In genomic region chr2:12514631-12515437, GRCh38 we compare ENCODE assay signal across 14 cellular contexts.
DNase-seq lines count a peak whose midpoint lies in the region; ATAC-seq lines count a peak whose summit lies in the region.
"Had no signal": no experiment of that assay in that cellular context is flagged by ENCODE, and none has a peak within 500 bp of the region (broad histone marks: within the 10 kb centered on the region; RNA-seq: fewer than 3 reads in every experiment).

No MANE protein-coding gene starts in this region.

- no peaks in the 10 kb centered on the region for H3K9me3 ChIP-seq in T-helper 17 cell (ENCODE audit: control insufficient read depth, low read length, poor library complexity, severe bottlenecking)
- H3K9me3 ChIP-seq: Peyer's patch, psoas muscle, thyroid gland had no signal

- no peaks in the 10 kb centered on the region for H3K27me3 Mint-ChIP-seq in T-helper 17 cell
- no peaks in the 10 kb centered on the region for H3K27me3 Mint-ChIP-seq in central memory CD8-positive, alpha-beta T cell

- H3K4me3 Mint-ChIP-seq in T-helper 17 cell: peak overlapping the region; percentile 77
- peak overlapping the region; percentile 43 for H3K4me3 Mint-ChIP-seq in central memory CD8-positive, alpha-beta T cell
- no peak overlapping the region for H3K4me3 Mint-ChIP-seq in stimulated activated effector memory CD8-positive, alpha-beta T cell treated with anti-CD3 and anti-CD28 coated beads, Interleukin-12 subunit alpha, Interleukin-12 subunit beta, amount 100 ng/mL, for 72 hours
- H3K4me3 Mint-ChIP-seq: memory B cell had no signal

- peak overlapping the region; percentile 39 for H3K27ac Mint-ChIP-seq in T-helper 17 cell
- H3K27ac Mint-ChIP-seq in central memory CD8-positive, alpha-beta T cell (ENCODE audit: low read depth): peak overlapping the region; percentile 60
- no peak overlapping the region for H3K27ac Mint-ChIP-seq in stimulated activated effector memory CD8-positive, alpha-beta T cell treated with anti-CD3 and anti-CD28 coated beads, Interleukin-12 subunit alpha, Interleukin-12 subunit beta, amount 100 ng/mL, for 72 hours
- H3K27ac Mint-ChIP-seq: memory B cell had no signal

- DNase-seq in activated naive CD4-positive, alpha-beta T cell treated with Interleukin-2 at 50 U/mL for 16 hours: peak; percentile 34
- no peak for DNase-seq in activated naive CD4-positive, alpha-beta T cell (lab: John Stamatoyannopoulos, UW)
- peak in 2 of 3 donors; percentile 13 to 26 for DNase-seq in T-helper 17 cell
- peak in 1 of 2 donors; percentile 26 for DNase-seq in central memory CD8-positive, alpha-beta T cell (ENCODE audit: low spot score in 2 of 2)
- no peak for DNase-seq in stimulated activated effector memory CD8-positive, alpha-beta T cell treated with anti-CD3 and anti-CD28 coated beads, Interleukin-12 subunit alpha, Interleukin-12 subunit beta, amount 100 ng/mL, for 72 hours (ENCODE audit: low spot score in 2 of 2)
- no peak for DNase-seq in NCI-H2227 treated with DMSO at 0.1 percent for 48 hours (lab: John Stamatoyannopoulos, UW)
- DNase-seq in NCI-H82 (lab: John Stamatoyannopoulos, UW): no peak
- no peak for DNase-seq in NCI-H1930 (lab: John Stamatoyannopoulos, UW)
- DNase-seq: heart right ventricle, KBM-7, Peyer's patch, psoas muscle, thyroid gland had no signal

- H3K36me3 Mint-ChIP-seq in T-helper 17 cell (ENCODE audit: low read depth): peaks cover 5% of the 10 kb centered on the region
- H3K36me3 Mint-ChIP-seq in central memory CD8-positive, alpha-beta T cell (ENCODE audit: insufficient read depth): peaks cover 5% of the 10 kb centered on the region
- H3K36me3 Mint-ChIP-seq in stimulated activated effector memory CD8-positive, alpha-beta T cell treated with anti-CD3 and anti-CD28 coated beads, Interleukin-12 subunit alpha, Interleukin-12 subunit beta, amount 100 ng/mL, for 72 hours: no peaks in the 10 kb centered on the region

- H3K4me1 Mint-ChIP-seq in T-helper 17 cell: peaks cover 49% of the 10 kb centered on the region
- H3K4me1 Mint-ChIP-seq in central memory CD8-positive, alpha-beta T cell: peaks cover 61% of the 10 kb centered on the region
- peaks cover 24% of the 10 kb centered on the region for H3K4me1 Mint-ChIP-seq in stimulated activated effector memory CD8-positive, alpha-beta T cell treated with anti-CD3 and anti-CD28 coated beads, Interleukin-12 subunit alpha, Interleukin-12 subunit beta, amount 100 ng/mL, for 72 hours

- peak; percentile 96 for ATAC-seq in T-helper 17 cell
- ATAC-seq in central memory CD8-positive, alpha-beta T cell (replicated peaks; ENCODE audit: extremely low read depth, poor library complexity, severe bottlenecking): peak; percentile 94
- peak; percentile 89 for ATAC-seq in stimulated activated effector memory CD8-positive, alpha-beta T cell treated with anti-CD3 and anti-CD28 coated beads, Interleukin-12 subunit alpha, Interleukin-12 subunit beta, amount 100 ng/mL, for 72 hours
- ATAC-seq: psoas muscle had no signal

- no peaks in the 10 kb centered on the region for H3K9me3 Mint-ChIP-seq in central memory CD8-positive, alpha-beta T cell
- no peaks in the 10 kb centered on the region for H3K9me3 Mint-ChIP-seq in stimulated activated effector memory CD8-positive, alpha-beta T cell treated with anti-CD3 and anti-CD28 coated beads, Interleukin-12 subunit alpha, Interleukin-12 subunit beta, amount 100 ng/mL, for 72 hours

Comparison
In these comparisons a context has a peak if more than half of its experiments do, and no peak if none do; other contexts are left out.
1. DNase-seq: peak in activated naive CD4-positive, alpha-beta T cell treated with Interleukin-2 at 50 U/mL for 16 hours (single experiment) and T-helper 17 cell (2 of 3); none in activated naive CD4-positive, alpha-beta T cell (0 of 4), stimulated activated effector memory CD8-positive, alpha-beta T cell treated with anti-CD3 and anti-CD28 coated beads, Interleukin-12 subunit alpha, Interleukin-12 subunit beta, amount 100 ng/mL, for 72 hours (0 of 2), NCI-H2227 treated with DMSO at 0.1 percent for 48 hours (single experiment), NCI-H82 (single experiment) and NCI-H1930 (0 of 2).
2. Peak in every context shown above with its lines, with median percentiles within 50 percentile points of each other: ATAC-seq.